8 cellular contexts compared by ENCODE assay signal in genomic region chr13:94860981-94861407, GRCh38.
DNase-seq lines count a peak whose midpoint lies in the region; ATAC-seq and TF ChIP-seq lines count a peak whose summit lies in the region.

No MANE protein-coding gene starts in this region.

- H3K9me3 ChIP-seq in parathyroid adenoma (ENCODE audit: control insufficient read depth, low read length), result no peaks in the 10 kb centered on the region

- H2AFZ ChIP-seq in parathyroid adenoma, result no peak overlapping the region

- no peak for TF ChIP-seq CTCF in parathyroid adenoma (IDR thresholded peaks at IDR 0.05)

- no peaks in the 10 kb centered on the region for H3K4me1 ChIP-seq in parathyroid adenoma

- H3K79me2 ChIP-seq in parathyroid adenoma, result no peaks in the 10 kb centered on the region

- H3K27ac ChIP-seq in parathyroid adenoma, result no peak overlapping the region

- H3K36me3 ChIP-seq in parathyroid adenoma (ENCODE audit: control insufficient read depth, insufficient read depth, low read length), result no peaks in the 10 kb centered on the region

- DNase-seq in A172 (ENCODE audit: low spot score) (peak; percentile 39), MV-4-11 (lab: John Stamatoyannopoulos, UW) (peak; percentile 18), dermis microvascular lymphatic vessel endothelial cell (ENCODE audit: low read depth in 2 of 2) (peak; percentile 88 to 91), DMS153 (lab: John Stamatoyannopoulos, UW) (no peak), T-helper 9 cell (no peak), superior temporal gyrus (ENCODE audit: extremely low spot score) (no peak)

- peak; percentile 50 for ATAC-seq in GM19324 (IDR thresholded peaks at IDR 0.05; ENCODE audit: low FRiP score, unreplicated experiment)

- H3K9ac ChIP-seq in parathyroid adenoma, result no peak overlapping the region

- no peaks in the 10 kb centered on the region for H3K27me3 ChIP-seq in parathyroid adenoma (ENCODE audit: control insufficient read depth, insufficient read depth, low read length)

- peak overlapping the region; percentile 61 for H3K4me3 ChIP-seq in parathyroid adenoma (ENCODE audit: low read depth, low read length)

- H3K4me2 ChIP-seq in parathyroid adenoma (ENCODE audit: low read length), result peak overlapping the region; percentile 82

Comparison
In these comparisons a context has a peak if more than half of its experiments do, and no peak if none do; other contexts are left out.
1. DNase-seq: peak in A172 (single experiment), MV-4-11 (single experiment) and dermis microvascular lymphatic vessel endothelial cell (2 of 2); none in DMS153 (single experiment), T-helper 9 cell (single experiment) and superior temporal gyrus (single experiment).